In genomic region chr10:8078027-8078426, GRCh38 we compare ENCODE assay signal across 18 cellular contexts. TPM values are rescaled to one million over a fixed set of nuclear protein-coding genes. Genes with fewer than 3 reads are reported as not detected.
"Had no signal": no experiment of that assay in that cellular context is flagged by ENCODE, and none has a peak within 500 bp of the region (broad histone marks: within the 10 kb centered on the region; RNA-seq: fewer than 3 reads in every experiment).

No MANE protein-coding gene starts in this region.

- H3K4me3 Mint-ChIP-seq: naive B cell; stimulated activated memory B cell treated with anti-CD40 and anti-IgM and Interleukin-4, amounts not matched to agents 10 μg/mL and 1 μg/mL and 100 μg/mL, for 72 hours; stimulated activated naive CD8-positive, alpha-beta T cell treated with anti-CD3 and anti-CD28 coated beads, Interleukin-15, amount 100 ng/mL, for 72 hours had no signal

- H3K36me3 Mint-ChIP-seq: naive B cell; stimulated activated memory B cell treated with anti-CD40 and anti-IgM and Interleukin-4, amounts not matched to agents 10 μg/mL and 1 μg/mL and 100 μg/mL, for 72 hours had no signal

- H3K4me2 ChIP-seq: hepatocyte had no signal

- H3K4me1 Mint-ChIP-seq: naive B cell; stimulated activated memory B cell treated with anti-CD40 and anti-IgM and Interleukin-4, amounts not matched to agents 10 μg/mL and 1 μg/mL and 100 μg/mL, for 72 hours had no signal

- ATAC-seq: left colon; sciatic nerve; stimulated activated memory B cell treated with anti-CD40 and anti-IgM and Interleukin-4, amounts not matched to agents 10 μg/mL and 1 μg/mL and 100 μg/mL, for 72 hours; stimulated activated naive CD8-positive, alpha-beta T cell treated with anti-CD3 and anti-CD28 coated beads, Interleukin-15, amount 100 ng/mL, for 72 hours had no signal

- H3K36me3 ChIP-seq: tibial nerve had no signal

- H3K79me2 ChIP-seq: hepatocyte had no signal

- H3K27ac Mint-ChIP-seq: naive B cell; stimulated activated memory B cell treated with anti-CD40 and anti-IgM and Interleukin-4, amounts not matched to agents 10 μg/mL and 1 μg/mL and 100 μg/mL, for 72 hours; stimulated activated naive CD8-positive, alpha-beta T cell treated with anti-CD3 and anti-CD28 coated beads, Interleukin-15, amount 100 ng/mL, for 72 hours had no signal

- DNase-seq: effector CD4-positive, alpha-beta T cell; foreskin melanocyte; head of caudate nucleus; left colon; mesendoderm; naive B cell; spleen; stimulated activated CD4-positive, alpha-beta T cell treated with anti-CD3 and anti-CD28 coated beads, Interleukin-15, amount 100 ng/mL, for 24 hours; stimulated activated CD4-positive, alpha-beta T cell treated with anti-CD3 and anti-CD28 coated beads, Interleukin-1b, Interleukin-23, amount 100 ng/mL, for 48 hours; stimulated activated CD4-positive, alpha-beta T cell treated with anti-CD3 and anti-CD28 coated beads, Interleukin-4, amount 100 ng/mL, for 24 hours; stimulated activated naive CD8-positive, alpha-beta T cell treated with anti-CD3 and anti-CD28 coated beads, Interleukin-15, amount 100 ng/mL, for 72 hours; testis had no signal

- H2AFZ ChIP-seq: hepatocyte had no signal

- H3K4me3 ChIP-seq: coronary artery, hepatocyte, spleen, testis, tibial nerve had no signal

- H3K27ac ChIP-seq: coronary artery, hepatocyte, spleen, testis, tibial nerve had no signal

- H3K9me3 Mint-ChIP-seq: naive B cell; stimulated activated memory B cell treated with anti-CD40 and anti-IgM and Interleukin-4, amounts not matched to agents 10 μg/mL and 1 μg/mL and 100 μg/mL, for 72 hours; stimulated activated naive CD8-positive, alpha-beta T cell treated with anti-CD3 and anti-CD28 coated beads, Interleukin-15, amount 100 ng/mL, for 72 hours had no signal

- H3K9me3 ChIP-seq: spleen, testis, tibial nerve had no signal

- H3K27me3 ChIP-seq: hepatocyte, testis had no signal

- H3K4me1 ChIP-seq: spleen, testis, tibial nerve had no signal

- H3K27me3 Mint-ChIP-seq: stimulated activated naive CD8-positive, alpha-beta T cell treated with anti-CD3 and anti-CD28 coated beads, Interleukin-15, amount 100 ng/mL, for 72 hours had no signal

RNA-seq across cellular contexts. Expression of gene GATA3, which starts 23.5 kb away (rescaled TPM):
- total RNA-seq: osteocyte had no signal
